Comparison of ENCODE assay signal across 8 cellular contexts in genomic region chr17:16491703-16492612, GRCh38. TPM values are rescaled to one million over a fixed set of nuclear protein-coding genes. Genes with fewer than 3 reads are reported as not detected.
DNase-seq lines count a peak whose midpoint lies in the region; ATAC-seq lines count a peak whose summit lies in the region.

TSS of gene LRRC75A (minus strand) at chr17:16492193. CDS start at chr17:16491990, 203 bp downstream.

- H3K9me3 ChIP-seq in endocrine pancreas (ENCODE audit: control insufficient read depth, low read length): no peaks in the 10 kb centered on the region

- H3K9ac ChIP-seq in endocrine pancreas (ENCODE audit: control insufficient read depth, insufficient read depth, low read length): peak within 1 kb of the TSS; percentile 57

- POLR2A ChIA-PET in activated CD4-positive, alpha-beta memory T cell treated with anti-CD3 and anti-CD28 coated beads, Interleukin-2, amount 10 ng/mL, durations not matched to agents 7 days and 5 days (lab: Charles Lee): no interaction called here

- no peaks in the 10 kb centered on the region for H3K4me1 ChIP-seq in endocrine pancreas (ENCODE audit: control insufficient read depth, insufficient read depth, low read length)

- H3K27me3 Mint-ChIP-seq in activated CD4-positive, alpha-beta memory T cell treated with anti-CD3 and anti-CD28 coated beads, Interleukin-2, amount 10 ng/mL, durations not matched to agents 7 days and 5 days: peaks cover 41% of the 10 kb centered on the region

- H3K4me3 Mint-ChIP-seq in activated CD4-positive, alpha-beta memory T cell treated with anti-CD3 and anti-CD28 coated beads, Interleukin-2, amount 10 ng/mL, durations not matched to agents 7 days and 5 days: peak within 1 kb of the TSS; percentile 72

- no peaks in the 10 kb centered on the region for H3K36me3 ChIP-seq in endocrine pancreas (ENCODE audit: control insufficient read depth, insufficient read depth, low read length)

- no peaks in the 10 kb centered on the region for H3K36me3 Mint-ChIP-seq in activated CD4-positive, alpha-beta memory T cell treated with anti-CD3 and anti-CD28 coated beads, Interleukin-2, amount 10 ng/mL, durations not matched to agents 7 days and 5 days (ENCODE audit: low read depth)

- ATAC-seq in HG02973 (IDR thresholded peaks at IDR 0.05; ENCODE audit: unreplicated experiment): no peak

- CTCF ChIA-PET in activated CD4-positive, alpha-beta memory T cell treated with anti-CD3 and anti-CD28 coated beads, Interleukin-2, amount 10 ng/mL, durations not matched to agents 7 days and 5 days (lab: Charles Lee): interaction anchor here (1.0 kb wide), 1 partner anchor 43 kb away, joined by 3 read pairs; no protein-coding TSS in a partner anchor

- H3K9me3 Mint-ChIP-seq in activated CD4-positive, alpha-beta memory T cell treated with anti-CD3 and anti-CD28 coated beads, Interleukin-2, amount 10 ng/mL, durations not matched to agents 7 days and 5 days: no peaks in the 10 kb centered on the region

- DNase-seq in DMS 273 (lab: John Stamatoyannopoulos, UW; ENCODE audit: unreplicated experiment) (peak; percentile 66), DMS 273 treated with DMSO at 0.1 percent for 48 hours (lab: John Stamatoyannopoulos, UW) (no peak), NCI-H1105 (lab: John Stamatoyannopoulos, UW) (peak; percentile 60), midbrain (lab: John Stamatoyannopoulos, UW) (peak; percentile 30)
- DNase-seq in activated CD4-positive, alpha-beta memory T cell treated with anti-CD3 and anti-CD28 coated beads, Interleukin-2, amount 10 ng/mL, durations not matched to agents 7 days and 5 days: peak; percentile 52
- DNase-seq in stimulated activated CD8-positive, alpha-beta memory T cell treated with anti-CD3 and anti-CD28 coated beads, Interleukin-2, amount 100 ng/mL, for 1 hour (ENCODE audit: low read depth in 2 of 2): peak; percentile 8 to 30

- H3K4me3 ChIP-seq in endocrine pancreas (ENCODE audit: control insufficient read depth, insufficient read depth, low read length): peak within 1 kb of the TSS; percentile 37

- no peaks in the 10 kb centered on the region for H3K27me3 ChIP-seq in endocrine pancreas (ENCODE audit: control insufficient read depth, insufficient read depth, low read length)

- peaks cover 11% of the 10 kb centered on the region for H3K4me1 Mint-ChIP-seq in activated CD4-positive, alpha-beta memory T cell treated with anti-CD3 and anti-CD28 coated beads, Interleukin-2, amount 10 ng/mL, durations not matched to agents 7 days and 5 days

- no peak within 1 kb of the TSS for H3K27ac Mint-ChIP-seq in activated CD4-positive, alpha-beta memory T cell treated with anti-CD3 and anti-CD28 coated beads, Interleukin-2, amount 10 ng/mL, durations not matched to agents 7 days and 5 days

RNA-seq across cellular contexts. Expression of gene LRRC75A, which starts in this region (rescaled TPM):
- 1 to 10 TPM; 1.2 to 1.8 TPM for total RNA-seq in activated CD4-positive, alpha-beta memory T cell treated with anti-CD3 and anti-CD28 coated beads, Interleukin-2, amount 10 ng/mL, durations not matched to agents 7 days and 5 days
